Comparison of ENCODE assay signal across 14 cellular contexts in genomic region chr20:50491926-50492634, GRCh38. TPM values are rescaled to one million over a fixed set of nuclear protein-coding genes. Genes with fewer than 3 reads are reported as not detected.
DNase-seq lines count a peak whose midpoint lies in the region; ATAC-seq and TF ChIP-seq lines count a peak whose summit lies in the region.
"Had no signal": no experiment of that assay in that cellular context is flagged by ENCODE, and none has a peak within 500 bp of the region (broad histone marks: within the 10 kb centered on the region; RNA-seq: fewer than 3 reads in every experiment).

No MANE protein-coding gene starts in this region.

- TF ChIP-seq RAD21 in HCT116 (IDR thresholded peaks at IDR 0.05; ENCODE audit: low read depth): no peak

- TF ChIP-seq CTCF in HCT116 (IDR thresholded peaks at IDR 0.05 in 2 of 3, conservative IDR thresholded peaks at IDR 0.05 in 1 of 3; ENCODE audit: borderline replicate concordance in 1 of 3, insufficient read depth in 1 of 3, low read depth in 2 of 3, low read length in 2 of 3) (no peak), foreskin keratinocyte (conservative IDR thresholded peaks at IDR 0.05) (no peak)

- H3K4me3 Mint-ChIP-seq in activated T-helper 17 cell treated with anti-CD3 and anti-CD28 coated beads, Interleukin-2, amount 50 U/mL, for 72 hours: no peak overlapping the region
- H3K4me3 Mint-ChIP-seq in activated CD4-positive, alpha-beta T cell treated with anti-CD3 and anti-CD28 coated beads, Interleukin-2, amount 10 ng/mL, durations not matched to agents 7 days and 5 days: no peak overlapping the region
- H3K4me3 Mint-ChIP-seq: activated T-helper 1 cell treated with anti-CD3 and anti-CD28 coated beads, Interleukin-12 subunit alpha, Interleukin-12 subunit beta, Interleukin-2, Interleukin-4 antibody, amounts not matched to agents 30 ng/mL and 10 ng/mL and 1 ng/mL, durations not matched to agents 14 hours and 24 hours and 36 hours had no signal

- DNase-seq in COR-L47 (lab: John Stamatoyannopoulos, UW) (peak; percentile 41), HCT116 (ENCODE audit: low read depth, low spot score) (no peak), foreskin keratinocyte (peak; percentile 80 to 94), NAMALWA (ENCODE audit: low spot score) (no peak), DMS114 treated with DMSO at 0.1 percent for 48 hours (lab: John Stamatoyannopoulos, UW; ENCODE audit: unreplicated experiment) (no peak), DMS153 (lab: John Stamatoyannopoulos, UW) (no peak)
- no peak for DNase-seq in activated CD4-positive, alpha-beta T cell treated with anti-CD3 and anti-CD28 coated beads, Interleukin-2, amount 10 ng/mL, durations not matched to agents 7 days and 5 days
- DNase-seq: glutamatergic neuron; NCI-H187; stimulated activated naive CD4-positive, alpha-beta T cell had no signal

- no peak overlapping the region for H2AFZ ChIP-seq in HCT116 (ENCODE audit: low read depth, low read length, poor library complexity, severe bottlenecking)

- H3K36me3 ChIP-seq in HCT116 (ENCODE audit: control insufficient read depth in 1 of 2, insufficient read depth in 2 of 2, low read length in 2 of 2): no peaks in the 10 kb centered on the region

- POLR2A ChIA-PET in HCT116 (lab: Charles Lee): interaction anchor here (1.0 to 1.7 kb wide), 3 partner anchors 10 to 18 kb away, joined by 3 to 5 read pairs (median 4); partner anchors contain the start of gene PTPN1
- POLR2A ChIA-PET in activated CD4-positive, alpha-beta T cell treated with anti-CD3 and anti-CD28 coated beads, Interleukin-2, amount 10 ng/mL, durations not matched to agents 7 days and 5 days (lab: Charles Lee): no interaction called here

- H3K27me3 ChIP-seq in HCT116 (ENCODE audit: insufficient read depth, low read length) (no peaks in the 10 kb centered on the region), foreskin keratinocyte (no peaks in the 10 kb centered on the region)

- peaks cover 21 to 60% of the 10 kb centered on the region in 2 experiments for H3K4me1 ChIP-seq in HCT116 (ENCODE audit: control insufficient read depth in 1 of 2, insufficient read depth in 2 of 2, low read length in 2 of 2)
- peaks cover 35% of the 10 kb centered on the region for H3K4me1 ChIP-seq in foreskin keratinocyte

- RAD21 ChIA-PET in HCT116 (lab: Charles Lee; ENCODE audit: low non-redundant PET in 1 of 2, low total read pairs in 2 of 2, uncharacterized antibody in 2 of 2, unreplicated experiment in 2 of 2): no interaction called here

- ATAC-seq in HCT116: no peak; the same call in 1 of the 2 replicates
- ATAC-seq in activated T-helper 17 cell treated with anti-CD3 and anti-CD28 coated beads, Interleukin-2, amount 50 U/mL, for 72 hours (replicated peaks): no peak
- ATAC-seq in foreskin keratinocyte: peak; percentile 37

- H3K79me2 ChIP-seq in HCT116 (ENCODE audit: insufficient read depth, low read length): no peaks in the 10 kb centered on the region

- no peaks in the 10 kb centered on the region for H3K36me3 Mint-ChIP-seq in activated T-helper 17 cell treated with anti-CD3 and anti-CD28 coated beads, Interleukin-2, amount 50 U/mL, for 72 hours (ENCODE audit: low read depth)
- H3K36me3 Mint-ChIP-seq in activated CD4-positive, alpha-beta T cell treated with anti-CD3 and anti-CD28 coated beads, Interleukin-2, amount 10 ng/mL, durations not matched to agents 7 days and 5 days (ENCODE audit: low read depth): no peaks in the 10 kb centered on the region

- H3K27ac Mint-ChIP-seq in activated T-helper 17 cell treated with anti-CD3 and anti-CD28 coated beads, Interleukin-2, amount 50 U/mL, for 72 hours: peak overlapping the region; percentile 85
- no peak overlapping the region for H3K27ac Mint-ChIP-seq in activated CD4-positive, alpha-beta T cell treated with anti-CD3 and anti-CD28 coated beads, Interleukin-2, amount 10 ng/mL, durations not matched to agents 7 days and 5 days

- no peaks in the 10 kb centered on the region for H3K9me2 ChIP-seq in HCT116 (ENCODE audit: insufficient read depth)

- no TSS peak for BruUV-seq in HCT116 (replicated peaks; lab: Mats Ljungman, UMichigan)

- H3K4me1 Mint-ChIP-seq in activated T-helper 17 cell treated with anti-CD3 and anti-CD28 coated beads, Interleukin-2, amount 50 U/mL, for 72 hours: peaks cover 13% of the 10 kb centered on the region
- peaks cover 13% of the 10 kb centered on the region for H3K4me1 Mint-ChIP-seq in activated CD4-positive, alpha-beta T cell treated with anti-CD3 and anti-CD28 coated beads, Interleukin-2, amount 10 ng/mL, durations not matched to agents 7 days and 5 days

- H3K9me3 ChIP-seq in HCT116 (ENCODE audit: control insufficient read depth in 1 of 2, insufficient read depth in 1 of 2, low read depth in 1 of 2, low read length in 2 of 2): no peaks in the 10 kb centered on the region

- H3K27ac ChIP-seq in HCT116 (ENCODE audit: low read depth, low read length): peak overlapping the region; percentile 76
- H3K27ac ChIP-seq in foreskin keratinocyte: peak overlapping the region; percentile 98
- H3K27ac ChIP-seq: coronary artery had no signal

- intact Hi-C loops in HCT116 (cut with micrococcal nuclease): no loop called here

- peak overlapping the region; percentile 62 for H3K4me2 ChIP-seq in HCT116 (ENCODE audit: low read length)

- no peaks in the 10 kb centered on the region for H4K20me1 ChIP-seq in HCT116 (ENCODE audit: insufficient read depth)

- H3K9me3 Mint-ChIP-seq in activated T-helper 17 cell treated with anti-CD3 and anti-CD28 coated beads, Interleukin-2, amount 50 U/mL, for 72 hours: no peaks in the 10 kb centered on the region
- no peaks in the 10 kb centered on the region for H3K9me3 Mint-ChIP-seq in activated CD4-positive, alpha-beta T cell treated with anti-CD3 and anti-CD28 coated beads, Interleukin-2, amount 10 ng/mL, durations not matched to agents 7 days and 5 days
- H3K9me3 Mint-ChIP-seq: activated T-helper 1 cell treated with anti-CD3 and anti-CD28 coated beads, Interleukin-12 subunit alpha, Interleukin-12 subunit beta, Interleukin-2, Interleukin-4 antibody, amounts not matched to agents 30 ng/mL and 10 ng/mL and 1 ng/mL, durations not matched to agents 14 hours and 24 hours and 36 hours had no signal

- peak overlapping the region; percentile 42 for H3K9ac ChIP-seq in HCT116 (ENCODE audit: low read length)

- no peak for TF ChIP-seq POLR2A in HCT116 (IDR thresholded peaks at IDR 0.05; ENCODE audit: borderline replicate concordance, extremely low read depth, insufficient read depth, insufficient read length)

- peak overlapping the region in 1 of 2 experiments; percentile 4; a peak in 2 of 4 replicates for H3K4me3 ChIP-seq in HCT116 (replicated peaks in 1 of 2; ENCODE audit: low read depth in 1 of 2, low read length in 2 of 2)
- H3K4me3 ChIP-seq: coronary artery, lung had no signal

- CTCF ChIA-PET in HCT116 (lab: Charles Lee): interaction anchor here (1.2 to 1.4 kb wide), 3 partner anchors 8 to 84 kb away, joined by 3 to 5 read pairs (median 4); no protein-coding TSS in a partner anchor
- CTCF ChIA-PET in activated CD4-positive, alpha-beta T cell treated with anti-CD3 and anti-CD28 coated beads, Interleukin-2, amount 10 ng/mL, durations not matched to agents 7 days and 5 days (lab: Charles Lee): interaction anchor here (0.6 to 2.3 kb wide), 5 partner anchors 10 to 84 kb away, joined by 3 to 7 read pairs (median 3); no protein-coding TSS in a partner anchor

- H3K27me3 Mint-ChIP-seq in activated T-helper 17 cell treated with anti-CD3 and anti-CD28 coated beads, Interleukin-2, amount 50 U/mL, for 72 hours: no peaks in the 10 kb centered on the region
- H3K27me3 Mint-ChIP-seq in activated CD4-positive, alpha-beta T cell treated with anti-CD3 and anti-CD28 coated beads, Interleukin-2, amount 10 ng/mL, durations not matched to agents 7 days and 5 days: no peaks in the 10 kb centered on the region

TF ChIP-seq in HCT116, 20 proteins besides CTCF, POLR2A, EP300 and RAD21 (continues in another document):
- TF ChIP-seq TCF7L2 (IDR thresholded peaks at IDR 0.05; ENCODE audit: borderline replicate concordance, extremely low read depth, insufficient read depth, insufficient read length): no peak
- no peak for TF ChIP-seq ELF1 (IDR thresholded peaks at IDR 0.05; ENCODE audit: borderline replicate concordance, low read depth)
- no peak for TF ChIP-seq ATF3 (IDR thresholded peaks at IDR 0.05)
- TF ChIP-seq EZH2phosphoT487 (IDR thresholded peaks at IDR 0.05; ENCODE audit: borderline replicate concordance): no peak
- TF ChIP-seq SIN3A (IDR thresholded peaks at IDR 0.05; ENCODE audit: low read depth): no peak
- TF ChIP-seq FOSL1 (IDR thresholded peaks at IDR 0.05; ENCODE audit: low read depth): no peak
- TF ChIP-seq CEBPB (IDR thresholded peaks at IDR 0.05; ENCODE audit: low read depth): no peak
- no peak for TF ChIP-seq CBX3 (IDR thresholded peaks at IDR 0.05; ENCODE audit: low read depth)
- no peak for TF ChIP-seq POLR2AphosphoS5 (IDR thresholded peaks at IDR 0.05; ENCODE audit: low read depth, low read length)
- TF ChIP-seq MAX (IDR thresholded peaks at IDR 0.05): no peak
- TF ChIP-seq ZNF274 (IDR thresholded peaks at IDR 0.05; ENCODE audit: low read depth, low read length): no peak

RNA-seq across cellular contexts. Expression of gene PTPN1, which starts 18.1 kb away (rescaled TPM):
- 47.5 TPM for total RNA-seq in HCT116 (2021; ENCODE audit: unreplicated experiment)
- polyA plus RNA-seq in HCT116 (2012): 28.6 and 33.0 TPM in 2 replicates
- 10 to 100 TPM; 68.3 to 77.1 TPM for total RNA-seq in activated T-helper 17 cell treated with anti-CD3 and anti-CD28 coated beads, Interleukin-2, amount 50 U/mL, for 72 hours
- 74.3 and 80.5 TPM in 2 replicates for total RNA-seq in foreskin keratinocyte
- polyA plus RNA-seq in foreskin keratinocyte: 48.8 and 49.9 TPM in 2 replicates
- total RNA-seq in activated CD4-positive, alpha-beta T cell treated with anti-CD3 and anti-CD28 coated beads, Interleukin-2, amount 10 ng/mL, durations not matched to agents 7 days and 5 days: 10 to 100 TPM; 66.4 to 75.3 TPM

Comparison
In these comparisons a context has a peak if more than half of its experiments do, and no peak if none do; other contexts are left out.
1. DNase-seq: peak in COR-L47 (single experiment) and foreskin keratinocyte (2 of 2); none in HCT116 (single experiment), NAMALWA (single experiment), activated CD4-positive, alpha-beta T cell treated with anti-CD3 and anti-CD28 coated beads, Interleukin-2, amount 10 ng/mL, durations not matched to agents 7 days and 5 days (single experiment), DMS114 treated with DMSO at 0.1 percent for 48 hours (single experiment) and DMS153 (single experiment).